In the genomic region with DNA sequence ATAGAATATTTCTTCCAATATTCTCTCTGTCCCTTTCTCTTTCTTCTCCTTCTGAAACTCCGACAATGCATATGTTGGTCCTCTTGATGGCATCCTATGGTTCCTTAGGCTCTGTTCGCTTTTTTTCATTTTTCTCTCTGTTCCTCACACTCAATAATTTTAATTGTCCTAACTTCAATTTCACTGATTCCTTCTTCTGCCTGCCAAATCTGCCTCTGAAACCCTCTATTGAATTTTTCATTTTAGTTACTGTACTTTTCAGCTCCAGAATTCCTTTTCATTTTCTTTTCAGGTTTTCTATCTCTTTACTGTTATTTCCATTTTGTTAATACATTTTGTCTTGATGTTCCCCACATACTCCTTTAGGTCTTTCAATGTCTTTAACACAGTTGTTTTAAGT, we compare ENCODE assay signal across 1 cellular context.
TF ChIP-seq lines count a peak whose summit lies in the region.

No MANE protein-coding gene starts in this region.

TF ChIP-seq in IMR-90, 13 proteins besides CTCF, POLR2A, EP300 and RAD21 (continued from another document):
- TF ChIP-seq RFX5 (IDR thresholded peaks at IDR 0.05; ENCODE audit: low read depth, low read length) (no peak), NFE2L2 (IDR thresholded peaks at IDR 0.05; ENCODE audit: low read depth, low read length) (no peak), FOS (IDR thresholded peaks at IDR 0.05; ENCODE audit: low read depth, low read length) (no peak)
